ENCODE assay signal across 8 cellular contexts in genomic region chr13:31424130-31424729, GRCh38.
DNase-seq lines count a peak whose midpoint lies in the region; ATAC-seq, FAIRE-seq and TF ChIP-seq lines count a peak whose summit lies in the region.

No MANE protein-coding gene starts in this region.

- no peak overlapping the region for H3K27ac Mint-ChIP-seq in activated T-cell treated with anti-CD3 and anti-CD28 coated beads, Interleukin-2, amount 50 U/mL, for 72 hours
- H3K27ac Mint-ChIP-seq in type B pancreatic cell, result no peak overlapping the region

- H3K9me3 ChIP-seq in osteoblast (ENCODE audit: low read depth, low read length), result no peaks in the 10 kb centered on the region

- H3K27me3 Mint-ChIP-seq in activated T-cell treated with anti-CD3 and anti-CD28 coated beads, Interleukin-2, amount 50 U/mL, for 72 hours (ENCODE audit: low read depth), result peaks cover 7% of the 10 kb centered on the region
- H3K27me3 Mint-ChIP-seq in type B pancreatic cell, result peaks cover 17% of the 10 kb centered on the region

- DNase-seq in ELR (ENCODE audit: low read depth) (peak; percentile 83), HTR-8/SVneo (ENCODE audit: insufficient read length, low spot score) (peak; percentile 72), OCI-M1 (lab: John Stamatoyannopoulos, UW) (peak; percentile 83), foreskin fibroblast (peak; percentile 68 to 91), osteoblast (ENCODE audit: insufficient read length, low spot score, missing footprints) (peak; percentile 92), type B pancreatic cell (ENCODE audit: extremely low spot score, unreplicated experiment) (peak; percentile 77)
- peak; percentile 59 to 69 for DNase-seq in activated T-cell treated with anti-CD3 and anti-CD28 coated beads, Interleukin-2, amount 50 U/mL, for 72 hours

- no peaks in the 10 kb centered on the region for H3K36me3 ChIP-seq in osteoblast (ENCODE audit: insufficient read depth, low read length)

- H2AFZ ChIP-seq in osteoblast (ENCODE audit: low read length), result peak overlapping the region; percentile 94

- H3K79me2 ChIP-seq in osteoblast (ENCODE audit: insufficient read depth, low read length), result no peaks in the 10 kb centered on the region

- H3K36me3 Mint-ChIP-seq in activated T-cell treated with anti-CD3 and anti-CD28 coated beads, Interleukin-2, amount 50 U/mL, for 72 hours (ENCODE audit: insufficient read depth in 2 of 2), result no peaks in the 10 kb centered on the region
- H3K36me3 Mint-ChIP-seq in type B pancreatic cell, result no peaks in the 10 kb centered on the region

- no peaks in the 10 kb centered on the region for H3K4me1 Mint-ChIP-seq in activated T-cell treated with anti-CD3 and anti-CD28 coated beads, Interleukin-2, amount 50 U/mL, for 72 hours (ENCODE audit: low read depth)
- peaks cover 4% of the 10 kb centered on the region for H3K4me1 Mint-ChIP-seq in type B pancreatic cell (ENCODE audit: unreplicated experiment)

- peaks cover 3% of the 10 kb centered on the region for H3K27me3 ChIP-seq in osteoblast (ENCODE audit: insufficient read depth, low read length)

- no peak for FAIRE-seq in HTR-8/SVneo (lab: Jason Lieb, UNC)

- H3K4me1 ChIP-seq in osteoblast (ENCODE audit: insufficient read depth, low read length), result no peaks in the 10 kb centered on the region

- H3K4me2 ChIP-seq in osteoblast (ENCODE audit: insufficient read depth, low read length), result peak overlapping the region; percentile 74

- ATAC-seq in GM21529 (IDR thresholded peaks at IDR 0.05; ENCODE audit: unreplicated experiment), result peak; percentile 96
- ATAC-seq in activated T-cell treated with anti-CD3 and anti-CD28 coated beads, Interleukin-2, amount 50 U/mL, for 72 hours (replicated peaks in 1 of 2), result peak; percentile 81 to 89

- no peak overlapping the region for H3K4me3 ChIP-seq in foreskin fibroblast (ENCODE audit: low read depth in 1 of 2, low read length in 2 of 2)
- H3K4me3 ChIP-seq in osteoblast (ENCODE audit: insufficient read depth, low read length), result peak overlapping the region; percentile 44

- no peaks in the 10 kb centered on the region for H3K9me3 Mint-ChIP-seq in activated T-cell treated with anti-CD3 and anti-CD28 coated beads, Interleukin-2, amount 50 U/mL, for 72 hours
- H3K9me3 Mint-ChIP-seq in type B pancreatic cell, result no peaks in the 10 kb centered on the region

- no peak overlapping the region for H3K27ac ChIP-seq in osteoblast (ENCODE audit: low read depth, low read length)

- H4K20me1 ChIP-seq in osteoblast (ENCODE audit: insufficient read depth, low read length), result no peaks in the 10 kb centered on the region

- H3K4me3 Mint-ChIP-seq in activated T-cell treated with anti-CD3 and anti-CD28 coated beads, Interleukin-2, amount 50 U/mL, for 72 hours, result no peak overlapping the region
- H3K4me3 Mint-ChIP-seq in type B pancreatic cell, result no peak overlapping the region

- TF ChIP-seq CTCF in foreskin fibroblast (IDR thresholded peaks at IDR 0.05; ENCODE audit: low read depth, low read length) (peak; percentile 99), osteoblast (IDR thresholded peaks at IDR 0.05; ENCODE audit: extremely low read depth, low read depth, low read length) (peak; percentile 99), type B pancreatic cell (conservative IDR thresholded peaks at IDR 0.05) (peak; percentile 97)
